14 cellular contexts compared by ENCODE assay signal in genomic region chr6:34305982-34306702, GRCh38. TPM values are rescaled to one million over a fixed set of nuclear protein-coding genes. Genes with fewer than 3 reads are reported as not detected.
A peak's percentile ranks its signal among the peaks of the same experiment; 100 is the strongest.
DNase-seq lines count a peak whose midpoint lies in the region; ATAC-seq and TF ChIP-seq lines count a peak whose summit lies in the region.
"Had no signal": no experiment of that assay in that cellular context is flagged by ENCODE, and none has a peak within 500 bp of the region (broad histone marks: within the 10 kb centered on the region; RNA-seq: fewer than 3 reads in every experiment).

No MANE protein-coding gene starts in this region.

- H3K4me3 ChIP-seq in gastroesophageal sphincter (no peak overlapping the region), tibial artery (no peak overlapping the region)
- H3K4me3 ChIP-seq: neural progenitor cell had no signal

- DNase-seq in DMS114 treated with DMSO at 0.1 percent for 48 hours (lab: John Stamatoyannopoulos, UW; ENCODE audit: unreplicated experiment) (peak; percentile 46), T-helper 17 cell (no peak), renal cortical epithelial cell (ENCODE audit: low read depth) (peak; percentile 8), CD14-positive monocyte (ENCODE audit: low spot score) (no peak), retina (no peak), tibial artery (no peak), RWPE1 (ENCODE audit: low spot score) (no peak)
- DNase-seq: activated effector memory CD4-positive, alpha-beta T cell treated with anti-CD3 and anti-CD28 coated beads, Interleukin-2, amount 50 U/mL, for 16 hours; CD4-positive, alpha-beta memory T cell; effector memory CD4-positive, alpha-beta T cell; NCI-H146; SHP77 had no signal

- 17 to 32% methylated on average over 5 to 6 of the region's 6 CpGs for WGBS in gastroesophageal sphincter (ENCODE audit: low coverage in 1 of 2), 2 donors

- H3K4me1 Mint-ChIP-seq in T-helper 17 cell (peaks cover 13% of the 10 kb centered on the region), CD14-positive monocyte (peaks cover 36% of the 10 kb centered on the region)
- H3K4me1 Mint-ChIP-seq: neural progenitor cell had no signal

- H3K36me3 Mint-ChIP-seq in T-helper 17 cell (ENCODE audit: low read depth) (no peaks in the 10 kb centered on the region), CD14-positive monocyte (peaks cover 3 to 18% of the 10 kb centered on the region in 2 donors)
- H3K36me3 Mint-ChIP-seq: neural progenitor cell had no signal

- H3K9me3 ChIP-seq in T-helper 17 cell (ENCODE audit: control insufficient read depth, low read length, poor library complexity, severe bottlenecking) (no peaks in the 10 kb centered on the region), gastroesophageal sphincter (no peaks in the 10 kb centered on the region), tibial artery (no peaks in the 10 kb centered on the region)

- peaks cover 7 to 34% (median 14%) of the 10 kb centered on the region in 3 donors for H3K4me1 ChIP-seq in gastroesophageal sphincter
- H3K4me1 ChIP-seq in tibial artery, result peaks cover 0 to 62% (median 34%) of the 10 kb centered on the region in 4 donors
- H3K4me1 ChIP-seq: neural progenitor cell had no signal

- H3K27me3 Mint-ChIP-seq in T-helper 17 cell (no peaks in the 10 kb centered on the region), CD14-positive monocyte (ENCODE audit: low read depth in 3 of 3) (no peaks in the 10 kb centered on the region)
- H3K27me3 Mint-ChIP-seq: CD4-positive, alpha-beta memory T cell had no signal

- TF ChIP-seq EP300 in gastroesophageal sphincter (IDR thresholded peaks at IDR 0.05), result no peak

- ATAC-seq in T-helper 17 cell (no peak), gastroesophageal sphincter (peak; percentile 46)

- H3K27ac Mint-ChIP-seq in T-helper 17 cell (peak overlapping the region; percentile 34), CD14-positive monocyte (peak overlapping the region in 1 of 7 donors; percentile 10)
- H3K27ac Mint-ChIP-seq: CD4-positive, alpha-beta memory T cell; neural progenitor cell had no signal

- intact Hi-C loops in CD14-positive monocyte (cut with micrococcal nuclease), result loop anchor here in 1 of 2 donors (10.0 kb wide), 1 partner anchor 51 kb away; no protein-coding TSS in a partner anchor
- intact Hi-C loops in tibial artery (cut with DNase I; ENCODE audit: low total_unique reads), result no loop called here

- H3K36me3 ChIP-seq in gastroesophageal sphincter, result no peaks in the 10 kb centered on the region
- no peaks in the 10 kb centered on the region for H3K36me3 ChIP-seq in tibial artery
- H3K36me3 ChIP-seq: neural progenitor cell had no signal

- H3K4me3 Mint-ChIP-seq in T-helper 17 cell, result no peak overlapping the region
- H3K4me3 Mint-ChIP-seq in CD14-positive monocyte, result no peak overlapping the region
- H3K4me3 Mint-ChIP-seq: CD4-positive, alpha-beta memory T cell; neural progenitor cell had no signal

- POLR2A ChIA-PET in RWPE1 (lab: Yijun Ruan, JAX; ENCODE audit: low non-redundant PET), result no interaction called here

- TF ChIP-seq POLR2A in gastroesophageal sphincter (IDR thresholded peaks at IDR 0.05), result no peak

- TF ChIP-seq CTCF in gastroesophageal sphincter (IDR thresholded peaks at IDR 0.05) (no peak), CD14-positive monocyte (IDR thresholded peaks at IDR 0.05) (no peak), tibial artery (IDR thresholded peaks at IDR 0.05) (no peak), RWPE1 (conservative IDR thresholded peaks at IDR 0.05; ENCODE audit: low read depth) (no peak)

- H3K9me3 Mint-ChIP-seq in CD14-positive monocyte, result no peaks in the 10 kb centered on the region
- H3K9me3 Mint-ChIP-seq: CD4-positive, alpha-beta memory T cell; neural progenitor cell had no signal

- CTCF ChIA-PET in RWPE1 (lab: Yijun Ruan, JAX), result interaction anchor here (0.7 kb wide), 1 partner anchor 86 kb away, joined by 3 read pairs; the partner anchor contains the start of gene NUDT3

- no peaks in the 10 kb centered on the region for H3K27me3 ChIP-seq in gastroesophageal sphincter
- no peaks in the 10 kb centered on the region for H3K27me3 ChIP-seq in tibial artery
- H3K27me3 ChIP-seq: neural progenitor cell had no signal

- H3K27ac ChIP-seq in gastroesophageal sphincter, result peak overlapping the region in 3 of 4 donors; percentile 4 to 15 (median 5)
- H3K27ac ChIP-seq in tibial artery, result peak overlapping the region in 1 of 2 donors; percentile 2
- H3K27ac ChIP-seq in RWPE1, result no peak overlapping the region
- H3K27ac ChIP-seq: neural progenitor cell had no signal

RNA-seq across cellular contexts. Expression of gene SMIM29, which starts 57.3 kb away (rescaled TPM):
- 10 to 100 TPM; 24.3 to 29.2 TPM for total RNA-seq in T-helper 17 cell
- total RNA-seq in gastroesophageal sphincter, result 10 to 100 TPM in 3 of 4 donors, 1 to 10 TPM in 1; 9.7 to 34.7 (median 22.6) TPM
- 9.9 and 30.6 TPM in 2 replicates for total RNA-seq in renal cortical epithelial cell
- polyA plus RNA-seq in CD14-positive monocyte, result 10 to 100 TPM; 57.2 to 66.7 TPM

Comparison
In these comparisons a context has a peak if more than half of its experiments do, and no peak if none do; other contexts are left out.
1. DNase-seq: peak in DMS114 treated with DMSO at 0.1 percent for 48 hours (single experiment) and renal cortical epithelial cell (single experiment); none in T-helper 17 cell (0 of 3), CD14-positive monocyte (single experiment), retina (single experiment), tibial artery (0 of 2) and RWPE1 (single experiment).